Comparison of ENCODE assay signal across 1 cellular context in the genomic region with DNA sequence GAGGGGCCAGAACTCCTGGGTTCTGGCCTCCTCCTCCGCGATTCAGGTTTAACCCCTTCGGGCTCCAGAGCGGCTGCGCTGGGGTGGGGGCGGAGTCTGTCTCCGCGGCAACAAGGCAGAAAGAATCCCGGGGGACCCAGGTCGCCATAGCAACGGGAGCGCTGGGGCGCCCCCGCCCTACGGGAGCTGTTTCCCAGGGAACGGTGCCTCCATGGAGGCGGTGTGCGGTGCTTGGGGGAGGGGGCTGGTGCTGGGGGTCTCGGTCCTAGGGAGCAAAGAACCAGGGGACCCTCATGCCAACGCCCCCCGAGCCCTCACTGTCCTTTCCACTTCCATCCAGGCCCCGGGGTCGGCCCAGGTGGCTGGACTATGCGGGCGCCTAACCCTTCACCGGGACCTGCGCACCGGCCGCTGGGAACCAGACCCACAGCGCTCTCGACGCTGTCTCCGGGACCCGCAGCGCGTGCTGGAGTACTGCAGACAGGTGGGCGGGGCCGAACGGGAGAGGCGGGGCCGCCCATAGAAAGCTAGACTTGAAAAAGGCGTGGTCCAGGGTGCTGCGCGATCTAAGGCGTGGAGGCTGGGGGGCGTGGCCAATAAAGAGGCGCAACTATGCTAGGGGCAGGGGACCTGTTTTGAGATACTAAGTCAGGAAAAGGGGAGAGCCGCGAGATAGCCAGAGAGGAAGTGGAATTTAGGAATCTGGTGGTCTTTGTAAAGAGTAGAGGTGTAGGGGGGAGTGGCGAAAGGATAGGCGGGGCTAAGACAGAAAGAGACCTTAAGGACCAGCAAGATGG.
TF ChIP-seq lines count a peak whose summit lies in the region.

No MANE protein-coding gene starts in this region.

TF ChIP-seq in H1, 55 proteins besides CTCF, POLR2A, EP300 and RAD21:
- peak; percentile 51 for TF ChIP-seq ASH2L (IDR thresholded peaks at IDR 0.05; ENCODE audit: low read length)
- no peak for TF ChIP-seq SUZ12 (IDR thresholded peaks at IDR 0.05; ENCODE audit: low read length)
- peak; percentile 45; the same call in 1 of the 2 replicates for TF ChIP-seq SP1 (IDR thresholded peaks at IDR 0.05; ENCODE audit: low read depth, low read length)
- TF ChIP-seq TAF1 (IDR thresholded peaks at IDR 0.05; ENCODE audit: low read depth, low read length): 0 out of 2 replicates have a peak, but pooled peaks have one; percentile 13
- TF ChIP-seq SIN3A (conservative IDR thresholded peaks at IDR 0.05 in 1 of 2, IDR thresholded peaks at IDR 0.05 in 1 of 2; ENCODE audit: low read depth in 1 of 2, low read length in 2 of 2): peak in 1 of 2 experiments; percentile 48; a peak in 1 of 4 replicates
- 0 out of 4 replicates have a peak, but pooled peaks of 1 of the 2 experiments have one; percentile 18 for TF ChIP-seq HDAC2 (IDR thresholded peaks at IDR 0.05; ENCODE audit: borderline replicate concordance in 1 of 2, low read depth in 2 of 2, low read length in 2 of 2)
- peak; percentile 81 for TF ChIP-seq E2F6 (IDR thresholded peaks at IDR 0.05)
- no peak for TF ChIP-seq SRF (IDR thresholded peaks at IDR 0.05; ENCODE audit: low read depth, low read length)
- TF ChIP-seq SAP30 (IDR thresholded peaks at IDR 0.05; ENCODE audit: insufficient read depth, insufficient replicate concordance, low read length): peak; percentile 6
- 0 out of 2 replicates have a peak, but pooled peaks have one; percentile 0 for TF ChIP-seq CEBPB (IDR thresholded peaks at IDR 0.05; ENCODE audit: low read depth, low read length)
- TF ChIP-seq KDM4A (IDR thresholded peaks at IDR 0.05; ENCODE audit: low read depth, low read length, severe bottlenecking): peak; percentile 37
- TF ChIP-seq, protein P1, sequence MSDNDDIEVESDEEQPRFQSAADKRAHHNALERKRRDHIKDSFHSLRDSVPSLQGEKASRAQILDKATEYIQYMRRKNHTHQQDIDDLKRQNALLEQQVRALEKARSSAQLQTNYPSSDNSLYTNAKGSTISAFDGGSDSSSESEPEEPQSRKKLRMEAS (IDR thresholded peaks at IDR 0.05): peak; percentile 90
- 0 out of 2 replicates have a peak, but pooled peaks have one; percentile 15 for TF ChIP-seq YY1 (IDR thresholded peaks at IDR 0.05; ENCODE audit: low read depth, low read length)
- TF ChIP-seq NRF1 (IDR thresholded peaks at IDR 0.05; ENCODE audit: low read depth, low read length): peak; percentile 16; the same call in 1 of the 2 replicates
- no peak for TF ChIP-seq SIX5 (IDR thresholded peaks at IDR 0.05; ENCODE audit: low read depth, low read length)
